In the genomic region with DNA sequence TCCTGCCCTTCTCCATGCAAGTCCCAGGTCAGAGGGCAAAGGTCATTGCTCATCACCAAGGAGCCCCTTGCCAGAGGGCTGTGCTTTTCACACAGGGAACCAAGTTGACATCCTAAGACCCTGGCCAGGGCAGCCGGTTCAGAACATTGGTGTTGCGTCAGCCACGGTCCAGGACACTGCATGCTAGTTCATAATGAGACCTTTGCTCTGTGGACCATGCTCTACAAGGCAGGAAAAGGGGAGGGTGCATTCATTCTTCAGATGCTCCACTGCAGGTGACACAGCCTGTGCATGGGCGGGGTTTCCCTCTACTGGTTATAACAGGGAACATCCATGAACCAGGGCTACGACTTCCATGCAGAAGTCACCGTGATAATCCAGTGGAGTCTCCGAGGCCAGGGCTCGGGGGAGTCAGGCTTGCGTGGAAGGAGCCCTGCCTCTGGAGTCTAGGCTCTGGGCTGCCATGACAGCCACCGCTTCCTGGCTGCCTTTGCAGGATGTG, we compare ENCODE assay signal across 9 cellular contexts.
A peak's percentile ranks its signal among the peaks of the same experiment; 100 is the strongest.
DNase-seq lines count a peak whose midpoint lies in the region; ATAC-seq and TF ChIP-seq lines count a peak whose summit lies in the region.
"Had no signal": no experiment of that assay in that cellular context is flagged by ENCODE, and none has a peak within 500 bp of the region (broad histone marks: within the 10 kb centered on the region; RNA-seq: fewer than 3 reads in every experiment).

No MANE protein-coding gene starts in this region.

- no peak for ATAC-seq in HG03159 (IDR thresholded peaks at IDR 0.05; ENCODE audit: unreplicated experiment)
- no peak for ATAC-seq in HG02870 (IDR thresholded peaks at IDR 0.05; ENCODE audit: unreplicated experiment)

- no peak overlapping the region for H3K27ac Mint-ChIP-seq in progenitor cell of endocrine pancreas

- no peaks in the 10 kb centered on the region for H3K4me1 Mint-ChIP-seq in progenitor cell of endocrine pancreas (ENCODE audit: low read depth)

- no peaks in the 10 kb centered on the region for H3K36me3 Mint-ChIP-seq in progenitor cell of endocrine pancreas (ENCODE audit: insufficient read depth)

- H3K4me3 ChIP-seq in coronary artery, result no peak overlapping the region

- no peak overlapping the region for H3K27ac ChIP-seq in coronary artery

- TF ChIP-seq CTCF in coronary artery (IDR thresholded peaks at IDR 0.05), result no peak
- TF ChIP-seq CTCF in progenitor cell of endocrine pancreas (IDR thresholded peaks at IDR 0.05; ENCODE audit: unreplicated experiment), result peak; percentile 35

- H3K27me3 Mint-ChIP-seq in progenitor cell of endocrine pancreas, result no peaks in the 10 kb centered on the region

- H3K4me3 Mint-ChIP-seq in progenitor cell of endocrine pancreas (ENCODE audit: low read depth), result no peak overlapping the region

- H3K9me3 Mint-ChIP-seq in progenitor cell of endocrine pancreas (ENCODE audit: low read depth), result no peaks in the 10 kb centered on the region

- DNase-seq in NCI-H2029 (lab: John Stamatoyannopoulos, UW), result peak; percentile 4
- no peak for DNase-seq in NCI-H2029 treated with DMSO at 0.1 percent for 48 hours (lab: John Stamatoyannopoulos, UW)
- peak; percentile 48 to 76 for DNase-seq in NCI-H524 (lab: John Stamatoyannopoulos, UW)
- peak; percentile 54 for DNase-seq in coronary artery (ENCODE audit: low spot score)
- DNase-seq in progenitor cell of endocrine pancreas (ENCODE audit: low spot score, unreplicated experiment), result no peak
- no peak for DNase-seq in EL
- DNase-seq: NCI-H446 treated with DMSO at 0.1 percent for 48 hours had no signal

Comparison
In these comparisons a context has a peak if more than half of its experiments do, and no peak if none do; other contexts are left out.
1. DNase-seq: peak in NCI-H2029 (single experiment), NCI-H524 (2 of 2) and coronary artery (single experiment); none in NCI-H2029 treated with DMSO at 0.1 percent for 48 hours (single experiment), progenitor cell of endocrine pancreas (single experiment) and EL (single experiment).